Comparison of ENCODE assay signal across 8 cellular contexts in the genomic region with DNA sequence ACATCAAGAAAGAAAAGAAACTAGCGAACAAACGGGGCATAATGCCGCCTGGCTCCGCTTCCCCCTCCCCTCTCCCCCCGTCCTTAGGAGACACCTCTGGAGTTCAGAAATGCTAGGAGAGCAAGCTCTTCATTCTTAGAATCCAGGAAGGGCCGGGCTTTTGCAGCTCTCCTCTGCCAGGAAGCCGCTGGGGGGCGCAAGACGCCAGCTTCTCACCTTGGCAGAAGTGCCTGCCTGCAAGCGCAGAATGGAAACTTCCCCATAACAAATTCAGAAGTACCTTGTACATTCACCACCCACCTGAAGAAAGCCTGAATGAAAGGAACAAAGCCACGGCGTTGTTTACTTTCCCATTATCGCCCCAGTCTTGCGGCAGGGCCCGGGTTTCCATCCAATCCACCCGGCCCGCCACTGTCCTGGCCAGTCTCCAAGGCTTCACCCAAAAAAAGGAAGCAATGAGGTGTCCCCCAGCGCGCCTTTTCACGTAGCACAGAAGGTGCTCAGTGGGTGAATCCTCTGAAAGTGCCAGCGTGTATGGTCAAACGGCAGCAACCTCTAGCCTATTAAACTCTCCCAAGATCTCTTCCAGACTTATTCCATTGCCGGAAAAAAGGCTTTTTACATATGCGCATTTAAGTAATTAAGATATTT. TPM values are rescaled to one million over a fixed set of nuclear protein-coding genes. Genes with fewer than 3 reads are reported as not detected.
DNase-seq lines count a peak whose midpoint lies in the region; ATAC-seq and TF ChIP-seq lines count a peak whose summit lies in the region.

No MANE protein-coding gene starts in this region.

- peak overlapping the region; percentile 41 for H3K4me3 ChIP-seq in Caco-2 (ENCODE audit: low read depth, low read length)
- peak overlapping the region; percentile 95 for H3K4me3 ChIP-seq in colonic mucosa

- peak overlapping the region; percentile 89 for H3K4me3 Mint-ChIP-seq in Caco-2 (ENCODE audit: unreplicated experiment)

- H3K9me3 ChIP-seq in Caco-2 (no peaks in the 10 kb centered on the region), colonic mucosa (no peaks in the 10 kb centered on the region)

- DNase-seq in Caco-2 = peak; percentile 84 to 89
- peak; percentile 92 for DNase-seq in NCI-H510A (lab: John Stamatoyannopoulos, UW)
- DNase-seq in activated CD4-positive, alpha-beta T cell treated with anti-CD3 and anti-CD28 coated beads for 48 hours = peak; percentile 94
- DNase-seq in colonic mucosa = peak; percentile 96
- peak; percentile 85 to 95 for DNase-seq in left colon
- DNase-seq in stimulated activated CD4-positive, alpha-beta T cell treated with anti-CD3 and anti-CD28 coated beads, Interleukin-15, amount 100 ng/mL, for 24 hours = peak; percentile 94

- no peak overlapping the region for H3K27ac Mint-ChIP-seq in Caco-2 (ENCODE audit: unreplicated experiment)

- peak overlapping the region; percentile 28 to 65 for H3K9ac ChIP-seq in colonic mucosa (ENCODE audit: low read depth in 2 of 2, low read length in 2 of 2)

- BruUV-seq in Caco-2 (replicated peaks; lab: Mats Ljungman, UMichigan) = no TSS peak

- intact Hi-C loops in Caco-2 (cut with micrococcal nuclease; ENCODE audit: unreplicated experiment) (loop anchor here (1.0 to 10.0 kb wide), 5 partner anchors 135 to 499 kb away; no protein-coding TSS in a partner anchor), colonic mucosa (cut with DNase I) (loop anchor here (5.0 to 10.0 kb wide), 3 partner anchors 132 to 394 kb away; no protein-coding TSS in a partner anchor), left colon (cut with DNase I, micrococcal nuclease) (loop anchor here (5.0 to 10.0 kb wide), 2 partner anchors 392 to 499 kb away; no protein-coding TSS in a partner anchor)

- H3K36me3 ChIP-seq in Caco-2 (ENCODE audit: control insufficient read depth, insufficient read depth, low read length) = no peaks in the 10 kb centered on the region
- no peaks in the 10 kb centered on the region for H3K36me3 ChIP-seq in colonic mucosa

- peak; percentile 68 to 78 for TF ChIP-seq CTCF in Caco-2 (IDR thresholded peaks at IDR 0.05; ENCODE audit: insufficient read depth in 1 of 2, low read depth in 1 of 2, low read length in 1 of 2, severe bottlenecking in 1 of 2, unreplicated experiment in 1 of 2)
- peak; percentile 79 for TF ChIP-seq CTCF in colonic mucosa (IDR thresholded peaks at IDR 0.05)

- H3K4me1 ChIP-seq in Caco-2 (peaks cover 9% of the 10 kb centered on the region; the same call in 1 of the 2 replicates), colonic mucosa (no peaks in the 10 kb centered on the region)

- POLR2A ChIA-PET in Caco-2 (lab: Charles Lee) = interaction anchor here (0.9 kb wide), 1 partner anchor 10 kb away, joined by 8 read pairs; no protein-coding TSS in a partner anchor

- no peaks in the 10 kb centered on the region for H3K27me3 ChIP-seq in Caco-2 (replicated peaks; ENCODE audit: control insufficient read depth, insufficient read depth, low read length)
- H3K27me3 ChIP-seq in colonic mucosa = no peaks in the 10 kb centered on the region

- H3K9me3 Mint-ChIP-seq in Caco-2 (ENCODE audit: unreplicated experiment) = no peaks in the 10 kb centered on the region

- peak; percentile 40 for ATAC-seq in HG03095 (IDR thresholded peaks at IDR 0.05; ENCODE audit: unreplicated experiment)
- ATAC-seq in left colon = peak; percentile 37
- no peak for ATAC-seq in GM21717 (IDR thresholded peaks at IDR 0.05; ENCODE audit: unreplicated experiment)

- no peaks in the 10 kb centered on the region for H3K27me3 Mint-ChIP-seq in Caco-2 (ENCODE audit: insufficient read depth, unreplicated experiment)

- CTCF ChIA-PET in Caco-2 (lab: Charles Lee) = interaction anchor here (0.7 to 2.9 kb wide), 15 partner anchors 10 to 498 kb away, joined by 3 to 55 read pairs (median 5); no protein-coding TSS in a partner anchor

- H3K27ac ChIP-seq in colonic mucosa = peak overlapping the region; percentile 93

- H3K4me1 Mint-ChIP-seq in Caco-2 (ENCODE audit: low read depth, unreplicated experiment) = peaks cover 6% of the 10 kb centered on the region

- H3K36me3 Mint-ChIP-seq in Caco-2 (ENCODE audit: insufficient read depth, unreplicated experiment) = peaks cover 24% of the 10 kb centered on the region

RNA-seq across cellular contexts. Expression of a gene that starts 1.7 kb away (rescaled TPM):
- 3.7 and 5.4 TPM in 2 replicates for total RNA-seq in Caco-2 (2022)
- 10 to 100 TPM in 1 of 2 donors, 1 to 10 TPM in 1; 8.1 to 10.8 TPM for total RNA-seq in colonic mucosa
- total RNA-seq in left colon = 10 to 100 TPM in 1 of 2 donors, 1 to 10 TPM in 1; 5.3 to 13.9 TPM
